Comparison of ENCODE assay signal across 1 cellular context in genomic region chr7:105013818-105014724, GRCh38.
A peak's percentile ranks its signal among the peaks of the same experiment; 100 is the strongest.
TF ChIP-seq lines count a peak whose summit lies in the region.

KMT2E (plus strand) TSS chr7:105014205; CDS start chr7:105040953, 26,748 bp downstream.

TF ChIP-seq in GM12878, 131 proteins besides CTCF, POLR2A, EP300 and RAD21 (continued from another document and continues in another):
- no peak; the same call in 1 of the 2 replicates for TF ChIP-seq MAX (IDR thresholded peaks at IDR 0.05; ENCODE audit: low read depth, low read length)
- TF ChIP-seq MEF2B (IDR thresholded peaks at IDR 0.05; ENCODE audit: partially characterized antibody, poor library complexity, severe bottlenecking): no peak
- no peak for TF ChIP-seq CBX5 (IDR thresholded peaks at IDR 0.05; ENCODE audit: low read depth)
- no peak for TF ChIP-seq ZBTB33 (IDR thresholded peaks at IDR 0.05)
- TF ChIP-seq KLF5 (IDR thresholded peaks at IDR 0.05; ENCODE audit: partially characterized antibody): peak; percentile 64
- no peak for TF ChIP-seq CHD4 (IDR thresholded peaks at IDR 0.05)
- TF ChIP-seq ATF7 (IDR thresholded peaks at IDR 0.05; ENCODE audit: low read depth): no peak
- TF ChIP-seq PRDM15 (CRISPR knock-in tag; IDR thresholded peaks at IDR 0.05): peak; percentile 42; the same call in 1 of the 2 replicates
- no peak for TF ChIP-seq REST (IDR thresholded peaks at IDR 0.05; ENCODE audit: low read depth, low read length)
- 0 out of 4 replicates have a peak, but pooled peaks of 1 of the 2 experiments have one; percentile 18 for TF ChIP-seq SRF (IDR thresholded peaks at IDR 0.05; ENCODE audit: low read depth in 2 of 2, low read length in 2 of 2)
- TF ChIP-seq BCL3 (IDR thresholded peaks at IDR 0.05; ENCODE audit: borderline replicate concordance, insufficient read depth, low read depth, low read length, poor library complexity, severe bottlenecking): no peak
- 0 out of 2 replicates have a peak, but pooled peaks have one; percentile 17 for TF ChIP-seq ELK1 (IDR thresholded peaks at IDR 0.05; ENCODE audit: low read depth, low read length)
- TF ChIP-seq SKIL (IDR thresholded peaks at IDR 0.05; ENCODE audit: low read depth, poor library complexity, severe bottlenecking): peak; percentile 20
- no peak for TF ChIP-seq NFYA (IDR thresholded peaks at IDR 0.05; ENCODE audit: borderline replicate concordance, low read depth, low read length)
- TF ChIP-seq PKNOX1 (IDR thresholded peaks at IDR 0.05): no peak
- TF ChIP-seq BRCA1 (IDR thresholded peaks at IDR 0.05; ENCODE audit: low read depth, low read length): no peak
- 0 out of 2 replicates have a peak, but pooled peaks have one; percentile 7 for TF ChIP-seq BCLAF1 (IDR thresholded peaks at IDR 0.05)
- peak; percentile 62 for TF ChIP-seq SIX5 (IDR thresholded peaks at IDR 0.05; ENCODE audit: low read depth, low read length, severe bottlenecking)
- peak; percentile 73 for TF ChIP-seq NKRF (conservative IDR thresholded peaks at IDR 0.05)
- peak; percentile 83 for TF ChIP-seq TAF1 (IDR thresholded peaks at IDR 0.05; ENCODE audit: borderline replicate concordance, low read depth, low read length)
- peak; percentile 44; the same call in 2 of the 3 replicates for TF ChIP-seq POU2F2 (IDR thresholded peaks at IDR 0.05; ENCODE audit: borderline replicate concordance, low read depth, low read length)
- 0 out of 2 replicates have a peak, but pooled peaks have one; percentile 68 for TF ChIP-seq MLLT1 (IDR thresholded peaks at IDR 0.05)
- peak in 1 of 2 experiments; percentile 45; a peak in 1 of 3 replicates for TF ChIP-seq EGR1 (IDR thresholded peaks at IDR 0.05; ENCODE audit: borderline replicate concordance in 1 of 2, low read depth in 2 of 2, low read length in 2 of 2)
- no peak for TF ChIP-seq ASH2L (IDR thresholded peaks at IDR 0.05; ENCODE audit: borderline replicate concordance, low read depth)
- peak; percentile 99 for TF ChIP-seq LARP7 (IDR thresholded peaks at IDR 0.05)
- peak; percentile 93 for TF ChIP-seq CHD2 (IDR thresholded peaks at IDR 0.05; ENCODE audit: borderline replicate concordance, low read depth, low read length)
- no peak for TF ChIP-seq RUNX3 (IDR thresholded peaks at IDR 0.05; ENCODE audit: low read length)
- peak; percentile 67; the same call in 1 of the 2 replicates for TF ChIP-seq ZNF217 (IDR thresholded peaks at IDR 0.05)
- TF ChIP-seq ZBED1 (IDR thresholded peaks at IDR 0.05; ENCODE audit: borderline replicate concordance): no peak
- peak; percentile 73; the same call in 1 of the 2 replicates for TF ChIP-seq POLR2AphosphoS2 (IDR thresholded peaks at IDR 0.05; ENCODE audit: low read depth, low read length)
- no peak for TF ChIP-seq STAT3 (IDR thresholded peaks at IDR 0.05; ENCODE audit: low read depth, low read length)
